26 cellular contexts compared by ENCODE assay signal in genomic region chr4:81617569-81617968, GRCh38.
"Had no signal": no experiment of that assay in that cellular context is flagged by ENCODE, and none has a peak within 500 bp of the region (broad histone marks: within the 10 kb centered on the region; RNA-seq: fewer than 3 reads in every experiment).

No MANE protein-coding gene starts in this region.

- H3K36me3 ChIP-seq: neural progenitor cell, ovary, right lobe of liver, sigmoid colon, spleen, stomach, thoracic aorta, thyroid gland, tibial nerve, upper lobe of left lung, vagina had no signal

- H3K9me3 ChIP-seq: ovary, psoas muscle, right lobe of liver, sigmoid colon, stomach, thoracic aorta, thyroid gland, tibial nerve, upper lobe of left lung, vagina had no signal

- DNase-seq: natural killer cell; occipital lobe; ovary; posterior cingulate gyrus; psoas muscle; right cardiac atrium; right lobe of liver; sigmoid colon; spleen; stimulated activated CD4-positive, alpha-beta T cell treated with anti-CD3 and anti-CD28 coated beads, Interleukin-12 subunit alpha, Interleukin-12 subunit beta, amount 100 ng/mL, for 4 hours; stimulated activated CD4-positive, alpha-beta T cell treated with anti-CD3 and anti-CD28 coated beads, Interleukin-1b, Interleukin-23, amount 100 ng/mL, for 48 hours; stimulated activated CD4-positive, alpha-beta T cell treated with anti-CD3 and anti-CD28 coated beads, Interleukin-4, amount 100 ng/mL, for 1 hour; stimulated activated naive B cell treated with anti-CD40 and anti-IgM and Interleukin-4, amounts not matched to agents 10 μg/mL and 1 μg/mL and 100 μg/mL, for 72 hours; stimulated activated naive CD4-positive, alpha-beta T cell treated with Interleukin-2 at 50 U/mL for 16 hours; stomach; thyroid gland; trophoblast cell; upper lobe of left lung had no signal

- FAIRE-seq: urothelium cell line had no signal

- H3K27me3 ChIP-seq: neural progenitor cell, ovary, right lobe of liver, sigmoid colon, spleen, stomach, thyroid gland, tibial nerve, upper lobe of left lung, vagina had no signal

- H3K4me3 ChIP-seq: neural progenitor cell, ovary, psoas muscle, right lobe of liver, sigmoid colon, smooth muscle cell, spleen, stomach, thoracic aorta, thyroid gland, tibial nerve, upper lobe of left lung, vagina had no signal

- ATAC-seq: natural killer cell; psoas muscle; right cardiac atrium; right lobe of liver; stimulated activated effector memory CD8-positive, alpha-beta T cell treated with anti-CD3 and anti-CD28 coated beads, Interleukin-12 subunit alpha, Interleukin-12 subunit beta, amount 100 ng/mL, for 72 hours; stimulated activated naive B cell treated with anti-CD40 and anti-IgM and Interleukin-4, amounts not matched to agents 10 μg/mL and 1 μg/mL and 100 μg/mL, for 72 hours had no signal

- H3K27ac ChIP-seq: neural progenitor cell, ovary, parathyroid adenoma, psoas muscle, right lobe of liver, sigmoid colon, spleen, stomach, thoracic aorta, thyroid gland, tibial nerve, upper lobe of left lung, vagina had no signal

- H3K4me1 ChIP-seq: neural progenitor cell, parathyroid adenoma, psoas muscle, sigmoid colon, stomach, thyroid gland, tibial nerve, upper lobe of left lung, vagina had no signal
